In genomic region chr11:72642815-72643511, GRCh38 we compare ENCODE assay signal across 1 cellular context.
TF ChIP-seq lines count a peak whose summit lies in the region.

No MANE protein-coding gene starts in this region.

TF ChIP-seq in GM12878, 131 proteins besides CTCF, POLR2A, EP300 and RAD21 (continued from another document):
- TF ChIP-seq RCOR1 (conservative IDR thresholded peaks at IDR 0.05; ENCODE audit: low read depth, low read length) (no peak), ZSCAN29 (IDR thresholded peaks at IDR 0.05) (peak; percentile 51; the same call in 1 of the 2 replicates), BCL3 (IDR thresholded peaks at IDR 0.05; ENCODE audit: borderline replicate concordance, insufficient read depth, low read depth, low read length, poor library complexity, severe bottlenecking) (no peak), ZNF274 (IDR thresholded peaks at IDR 0.05; ENCODE audit: insufficient read depth, insufficient read length) (no peak), REST (IDR thresholded peaks at IDR 0.05; ENCODE audit: low read depth, low read length) (no peak), TCF12 (IDR thresholded peaks at IDR 0.05; ENCODE audit: low read depth, low read length) (no peak), BMI1 (IDR thresholded peaks at IDR 0.05; ENCODE audit: borderline replicate concordance) (no peak), ZBTB33 (IDR thresholded peaks at IDR 0.05) (no peak), MLLT1 (IDR thresholded peaks at IDR 0.05) (no peak), RUNX3 (IDR thresholded peaks at IDR 0.05; ENCODE audit: low read length) (peak; percentile 34; the same call in 1 of the 2 replicates), SIN3A (IDR thresholded peaks at IDR 0.05; ENCODE audit: low read depth, low read length) (no peak), YY1 (IDR thresholded peaks at IDR 0.05; ENCODE audit: low read depth, low read length) (0 out of 2 replicates have a peak, but pooled peaks have one; percentile 52), LARP7 (IDR thresholded peaks at IDR 0.05) (peak; percentile 71; the same call in 1 of the 2 replicates), PAX5 (IDR thresholded peaks at IDR 0.05; ENCODE audit: borderline replicate concordance, low read depth, low read length) (peak; percentile 5; the same call in 1 of the 2 replicates), CBX3 (IDR thresholded peaks at IDR 0.05; ENCODE audit: borderline replicate concordance, low read depth) (no peak), BRCA1 (IDR thresholded peaks at IDR 0.05; ENCODE audit: low read depth, low read length) (no peak), USF2 (IDR thresholded peaks at IDR 0.05; ENCODE audit: borderline replicate concordance, low read depth, low read length) (no peak), E2F4 (IDR thresholded peaks at IDR 0.05; ENCODE audit: low read depth, low read length) (no peak), BHLHE40 (IDR thresholded peaks at IDR 0.05; ENCODE audit: borderline replicate concordance in 1 of 2, low read depth in 2 of 2, low read length in 1 of 2) (peak in 1 of 2 experiments; percentile 87; a peak in 3 of 4 replicates), RBBP5 (conservative IDR thresholded peaks at IDR 0.05) (no peak), FOXM1 (IDR thresholded peaks at IDR 0.05; ENCODE audit: low read depth, low read length) (no peak), IKZF1 (conservative IDR thresholded peaks at IDR 0.05) (0 out of 2 replicates have a peak, but pooled peaks have one; percentile 25), SMC3 (IDR thresholded peaks at IDR 0.05; ENCODE audit: borderline replicate concordance, low read length) (peak; percentile 78), STAT1 (conservative IDR thresholded peaks at IDR 0.05) (no peak), SMAD1 (IDR thresholded peaks at IDR 0.05; ENCODE audit: low read depth, partially characterized antibody) (no peak), NR2F1 (conservative IDR thresholded peaks at IDR 0.05) (peak; percentile 90), NRF1 (conservative IDR thresholded peaks at IDR 0.05; ENCODE audit: low read depth, low read length) (no peak), SUPT20H (IDR thresholded peaks at IDR 0.05; ENCODE audit: borderline replicate concordance, control insufficient read depth, low read depth, low read length) (no peak), RB1 (IDR thresholded peaks at IDR 0.05; ENCODE audit: borderline replicate concordance) (peak; percentile 71; the same call in 1 of the 2 replicates), SMARCA5 (IDR thresholded peaks at IDR 0.05) (0 out of 2 replicates have a peak, but pooled peaks have one; percentile 55), ZNF592 (IDR thresholded peaks at IDR 0.05) (no peak), TCF3 (IDR thresholded peaks at IDR 0.05; ENCODE audit: borderline replicate concordance, insufficient read depth, low read depth, low read length) (no peak)
